Comparison of ENCODE assay signal across 9 cellular contexts in genomic region chr6:151325075-151326050, GRCh38.
A peak's percentile ranks its signal among the peaks of the same experiment; 100 is the strongest.
DNase-seq lines count a peak whose midpoint lies in the region; ATAC-seq, FAIRE-seq and TF ChIP-seq lines count a peak whose summit lies in the region.
"Had no signal": no experiment of that assay in that cellular context is flagged by ENCODE, and none has a peak within 500 bp of the region (broad histone marks: within the 10 kb centered on the region; RNA-seq: fewer than 3 reads in every experiment).

No MANE protein-coding gene starts in this region.

- DNase-seq in T-helper 1 cell, result no peak
- peak; percentile 81 for DNase-seq in RPMI7951 (ENCODE audit: low read depth)
- DNase-seq in GM12878 (ENCODE audit: low read depth, low spot score), result no peak
- no peak for DNase-seq in iPS DF 6.9 (ENCODE audit: low read depth, low spot score)
- DNase-seq in gastrocnemius medialis, result peak in 1 of 2 donors; percentile 25
- DNase-seq in SHP77 treated with DMSO at 0.1 percent for 48 hours (lab: John Stamatoyannopoulos, UW), result no peak

- H3K9ac ChIP-seq in GM12878 (ENCODE audit: control insufficient read depth, insufficient read depth, low read length), result no peak overlapping the region

- no peaks in the 10 kb centered on the region for H3K9me3 Mint-ChIP-seq in T-helper 1 cell treated with Interleukin-12 subunit alpha and Interleukin-12 subunit beta and Interleukin-4 antibody, amounts not matched to agents 30 μg/mL and 1 μg/mL, for 36 hours

- H3K79me2 ChIP-seq in GM12878 (ENCODE audit: control insufficient read depth, insufficient read depth, low read length), result no peaks in the 10 kb centered on the region

- RAD21 ChIA-PET in GM12878 (lab: Charles Lee; ENCODE audit: unreplicated experiment), result interaction anchor here (0.7 to 7.3 kb wide), 11 partner anchors 11 to 508 kb away, joined by 3 to 180 read pairs (median 4); no protein-coding TSS in a partner anchor

- intact Hi-C loops in GM12878 (cut with micrococcal nuclease; ENCODE audit: unreplicated experiment) (no loop called here), gastrocnemius medialis (cut with DNase I; ENCODE audit: low total_unique reads) (loop anchor here (1.0 kb wide), 1 partner anchor 433 kb away; no protein-coding TSS in a partner anchor)

- WGBS in GM12878 (ENCODE audit: insufficient coverage, insufficient replicate concordance, low lambda C conversion rate, missing lambda C conversion rate), result 18% methylated on average over 43 of the region's 46 CpGs
- WGBS in iPS DF 6.9 (ENCODE audit: insufficient coverage, insufficient read length), result no CpG with 5 or more reads among the region's 46 CpGs

- no peak for TF ChIP-seq RAD21 in GM12878 (IDR thresholded peaks at IDR 0.05; ENCODE audit: insufficient read depth, low read depth, low read length)

- no peak overlapping the region for H3K27ac Mint-ChIP-seq in T-helper 1 cell treated with Interleukin-12 subunit alpha and Interleukin-12 subunit beta and Interleukin-4 antibody, amounts not matched to agents 30 μg/mL and 1 μg/mL, for 36 hours

- H3K4me3 ChIP-seq in GM12878 (no peak overlapping the region), iPS DF 6.9 (ENCODE audit: low read length) (peak overlapping the region; percentile 27; the same call in 1 of the 2 replicates), gastrocnemius medialis (peak overlapping the region; percentile 55 to 70 (median 60))

- peaks cover 0 to 7% of the 10 kb centered on the region in 2 experiments; a peak in 2 of 4 replicates for H3K27me3 ChIP-seq in GM12878 (replicated peaks in 1 of 2; ENCODE audit: control insufficient read depth in 2 of 2, insufficient read depth in 2 of 2, low read length in 1 of 2)
- no peaks in the 10 kb centered on the region for H3K27me3 ChIP-seq in iPS DF 6.9 (ENCODE audit: control insufficient read depth, insufficient read depth, low read length)
- H3K27me3 ChIP-seq in gastrocnemius medialis, result peaks cover 7 to 21% (median 14%) of the 10 kb centered on the region in 3 donors

- no peak overlapping the region for H2AFZ ChIP-seq in GM12878 (ENCODE audit: control insufficient read depth, low read depth, low read length)

- CTCF ChIA-PET in GM12878 (lab: Yijun Ruan, JAX), result interaction anchor here (0.6 to 7.7 kb wide), 71 partner anchors 8 to 989 kb away, joined by 3 to 369 read pairs (median 4); no protein-coding TSS in a partner anchor

- H3K27ac ChIP-seq in GM12878 (ENCODE audit: control insufficient read depth, insufficient read depth) (no peak overlapping the region), iPS DF 6.9 (ENCODE audit: low read length) (no peak overlapping the region), gastrocnemius medialis (peak overlapping the region; percentile 40 to 73 (median 72))

- SMC1A ChIA-PET in GM12878 (lab: Charles Lee; ENCODE audit: uncharacterized antibody, unreplicated experiment), result interaction anchor here (0.7 to 9.5 kb wide), 16 partner anchors 10 to 509 kb away, joined by 3 to 200 read pairs (median 4); no protein-coding TSS in a partner anchor

- TF ChIP-seq POLR2A in GM12878 (IDR thresholded peaks at IDR 0.05; ENCODE audit: low read depth, low read length), result no peak
- peak; percentile 30 to 51 for TF ChIP-seq POLR2A in gastrocnemius medialis (IDR thresholded peaks at IDR 0.05)

- peaks cover 71% of the 10 kb centered on the region for H3K27me3 Mint-ChIP-seq in T-helper 1 cell treated with Interleukin-12 subunit alpha and Interleukin-12 subunit beta and Interleukin-4 antibody, amounts not matched to agents 30 μg/mL and 1 μg/mL, for 36 hours (ENCODE audit: low read depth)

- no peaks in the 10 kb centered on the region for H4K20me1 ChIP-seq in GM12878 (ENCODE audit: control insufficient read depth, insufficient read depth)

- no peak for TF ChIP-seq EP300 in GM12878 (IDR thresholded peaks at IDR 0.05; ENCODE audit: borderline replicate concordance in 1 of 2, control insufficient read depth in 1 of 2, low read depth in 2 of 2, low read length in 2 of 2)

- BruUV-seq in GM12878 (replicated peaks; lab: Mats Ljungman, UMichigan), result no TSS peak

- peaks cover 20% of the 10 kb centered on the region for H3K4me1 Mint-ChIP-seq in T-helper 1 cell treated with Interleukin-12 subunit alpha and Interleukin-12 subunit beta and Interleukin-4 antibody, amounts not matched to agents 30 μg/mL and 1 μg/mL, for 36 hours (ENCODE audit: low read depth)

- ATAC-seq in GM12878 (peak; percentile 58), gastrocnemius medialis (peak; percentile 37 to 42), HG03139 (IDR thresholded peaks at IDR 0.05; ENCODE audit: unreplicated experiment) (no peak)

- in situ Hi-C loops in GM12878 (cut with MboI) (loop anchor here (5.0 kb wide), 1 partner anchor 433 kb away; no protein-coding TSS in a partner anchor), gastrocnemius medialis (cut with MboI; ENCODE audit: low sequenced_read_pairs in 4 of 4) (loop anchor here in 2 of 4 donors (5.0 to 10.0 kb wide), 2 partner anchors 311 to 433 kb away; no protein-coding TSS in a partner anchor)

- no peaks in the 10 kb centered on the region for H3K4me1 ChIP-seq in GM12878 (ENCODE audit: control insufficient read depth, insufficient read depth, low read length)
- no peaks in the 10 kb centered on the region for H3K4me1 ChIP-seq in iPS DF 6.9 (ENCODE audit: control insufficient read depth, insufficient read depth, low read length)
- H3K4me1 ChIP-seq in gastrocnemius medialis, result peaks cover 12 to 22% of the 10 kb centered on the region in 2 donors

- peak overlapping the region; percentile 68 for H3K4me3 Mint-ChIP-seq in T-helper 1 cell treated with Interleukin-12 subunit alpha and Interleukin-12 subunit beta and Interleukin-4 antibody, amounts not matched to agents 30 μg/mL and 1 μg/mL, for 36 hours

- H3K4me2 ChIP-seq in GM12878 (ENCODE audit: control insufficient read depth, insufficient read depth), result peak overlapping the region; percentile 60; the same call in 1 of the 2 replicates

- H3K9me3 ChIP-seq in GM12878 (replicated peaks; ENCODE audit: control insufficient read depth, insufficient read depth, low read length) (no peaks in the 10 kb centered on the region), iPS DF 6.9 (ENCODE audit: control insufficient read depth, insufficient read depth, low read length) (no peaks in the 10 kb centered on the region), gastrocnemius medialis (no peaks in the 10 kb centered on the region)

- no peak for FAIRE-seq in GM12878 (lab: Jason Lieb, UNC)
- FAIRE-seq: G401.6 had no signal

- POLR2A ChIA-PET in GM12878 (lab: Charles Lee), result interaction anchor here (0.6 kb wide), 2 partner anchors 385 to 1523 kb away, joined by 3 read pairs; no protein-coding TSS in a partner anchor

- H3K36me3 ChIP-seq in GM12878 (ENCODE audit: control insufficient read depth in 2 of 2, insufficient read depth in 2 of 2, low read length in 1 of 2) (no peaks in the 10 kb centered on the region), iPS DF 6.9 (ENCODE audit: control insufficient read depth, insufficient read depth, low read length) (no peaks in the 10 kb centered on the region), gastrocnemius medialis (no peaks in the 10 kb centered on the region)

- TF ChIP-seq CTCF in GM12878 (IDR thresholded peaks at IDR 0.05 in 2 of 3, conservative IDR thresholded peaks at IDR 0.05 in 1 of 3; ENCODE audit: control insufficient read depth in 2 of 3, extremely low read depth in 1 of 3, insufficient read depth in 1 of 3, low read depth in 3 of 3, low read length in 3 of 3), result no peak
- TF ChIP-seq CTCF in gastrocnemius medialis (IDR thresholded peaks at IDR 0.05 in 4 of 5, conservative IDR thresholded peaks at IDR 0.05 in 1 of 5), result no peak

- no peaks in the 10 kb centered on the region for H3K36me3 Mint-ChIP-seq in T-helper 1 cell treated with Interleukin-12 subunit alpha and Interleukin-12 subunit beta and Interleukin-4 antibody, amounts not matched to agents 30 μg/mL and 1 μg/mL, for 36 hours (ENCODE audit: low read depth)

TF ChIP-seq in GM12878, 131 proteins besides CTCF, POLR2A, EP300 and RAD21:
- TF ChIP-seq, protein P1, sequence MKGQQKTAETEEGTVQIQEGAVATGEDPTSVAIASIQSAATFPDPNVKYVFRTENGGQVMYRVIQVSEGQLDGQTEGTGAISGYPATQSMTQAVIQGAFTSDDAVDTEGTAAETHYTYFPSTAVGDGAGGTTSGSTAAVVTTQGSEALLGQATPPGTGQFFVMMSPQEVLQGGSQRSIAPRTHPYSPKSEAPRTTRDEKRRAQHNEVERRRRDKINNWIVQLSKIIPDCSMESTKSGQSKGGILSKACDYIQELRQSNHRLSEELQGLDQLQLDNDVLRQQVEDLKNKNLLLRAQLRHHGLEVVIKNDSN (IDR thresholded peaks at IDR 0.05; ENCODE audit: borderline replicate concordance, extremely low read length, insufficient read depth, low read depth, low read length), result peak; percentile 10
- no peak for TF ChIP-seq FOS (IDR thresholded peaks at IDR 0.05; ENCODE audit: borderline replicate concordance, extremely low read depth, insufficient read length)
- TF ChIP-seq BHLHE40 (IDR thresholded peaks at IDR 0.05; ENCODE audit: borderline replicate concordance in 1 of 2, low read depth in 2 of 2, low read length in 1 of 2), result peak in 1 of 2 experiments; percentile 50; a peak in 1 of 4 replicates

Comparison
In these comparisons a context has a peak if more than half of its experiments do, and no peak if none do; other contexts are left out.
1. H3K27ac ChIP-seq: peak in gastrocnemius medialis (4 of 4); none in GM12878 (single experiment) and iPS DF 6.9 (single experiment).